Comparison of ENCODE assay signal across 12 cellular contexts in genomic region chr4:76459291-76459723, GRCh38. TPM values are rescaled to one million over a fixed set of nuclear protein-coding genes. Genes with fewer than 3 reads are reported as not detected.
DNase-seq lines count a peak whose midpoint lies in the region; ATAC-seq and TF ChIP-seq lines count a peak whose summit lies in the region.
"Had no signal": no experiment of that assay in that cellular context is flagged by ENCODE, and none has a peak within 500 bp of the region (broad histone marks: within the 10 kb centered on the region; RNA-seq: fewer than 3 reads in every experiment).

No MANE protein-coding gene starts in this region.

- no peak for ATAC-seq in HG03565 (IDR thresholded peaks at IDR 0.05; ENCODE audit: unreplicated experiment)
- ATAC-seq in PC-3: no peak
- ATAC-seq: activated T-helper 17 cell treated with anti-CD3 and anti-CD28 coated beads, Interleukin-2, amount 50 U/mL, for 72 hours had no signal

- no peaks in the 10 kb centered on the region for H4K20me1 ChIP-seq in PC-3 (ENCODE audit: low read length)

- peaks cover 2% of the 10 kb centered on the region for H3K36me3 ChIP-seq in NT2/D1 (ENCODE audit: insufficient read depth, insufficient read length, low read length)
- no peaks in the 10 kb centered on the region for H3K36me3 ChIP-seq in PC-3 (ENCODE audit: low read depth, low read length)

- H3F3A ChIP-seq in PC-3 (ENCODE audit: low read length, unreplicated experiment): no peaks in the 10 kb centered on the region

- intact Hi-C loops in PC-3 (cut with micrococcal nuclease): no loop called here

- no peaks in the 10 kb centered on the region for H3K9me2 ChIP-seq in PC-3 (replicated peaks; ENCODE audit: low read length)

- H3K4me1 ChIP-seq in NT2/D1 (ENCODE audit: insufficient read depth, insufficient read length) (peaks cover 2% of the 10 kb centered on the region), PC-3 (ENCODE audit: insufficient read depth, low read length) (no peaks in the 10 kb centered on the region)

- CTCF ChIA-PET in PC-3 (lab: Charles Lee): no interaction called here

- no peaks in the 10 kb centered on the region for H3K79me2 ChIP-seq in PC-3 (ENCODE audit: low read length)

- BruUV-seq in PC-3 (replicated peaks; lab: Mats Ljungman, UMichigan): no TSS peak

- TF ChIP-seq CTCF in PC-3 (conservative IDR thresholded peaks at IDR 0.05; ENCODE audit: low read depth, low read length): no peak

- POLR2A ChIA-PET in PC-3 (lab: Charles Lee; ENCODE audit: unreplicated experiment): no interaction called here

- peaks cover 22% of the 10 kb centered on the region for H3K9me3 ChIP-seq in NT2/D1 (ENCODE audit: insufficient read depth, low read length)
- no peaks in the 10 kb centered on the region for H3K9me3 ChIP-seq in PC-3 (ENCODE audit: low read length)

- H3K4me2 ChIP-seq in PC-3 (ENCODE audit: low read length): no peak overlapping the region

- no peaks in the 10 kb centered on the region for H3K27me3 ChIP-seq in NT2/D1 (ENCODE audit: insufficient read depth, insufficient read length)
- no peaks in the 10 kb centered on the region for H3K27me3 ChIP-seq in PC-3 (ENCODE audit: low read length)

- H3K4me3 ChIP-seq in NT2/D1 (ENCODE audit: insufficient read length, low read depth) (no peak overlapping the region), PC-3 (ENCODE audit: low read length) (no peak overlapping the region)

- DNase-seq in A172 (ENCODE audit: low spot score): peak; percentile 75
- peak; percentile 90 for DNase-seq in NT2/D1 (ENCODE audit: low read depth, low spot score)
- DNase-seq in epidermal melanocyte (ENCODE audit: insufficient read length, low spot score): peak; percentile 27
- DNase-seq in medulla oblongata (ENCODE audit: extremely low spot score): peak; percentile 23
- DNase-seq in PC-3: no peak
- no peak for DNase-seq in NCI-H2029 (lab: John Stamatoyannopoulos, UW)
- no peak for DNase-seq in NCI-H748 treated with DMSO at 0.1 percent for 48 hours (lab: John Stamatoyannopoulos, UW)
- DNase-seq: NCI-H2081; stimulated activated CD4-positive, alpha-beta T cell treated with anti-CD3 and anti-CD28 coated beads, Interleukin-4, amount 100 ng/mL, for 4 hours had no signal

- no peak overlapping the region for H3K27ac ChIP-seq in PC-3 (ENCODE audit: low read length)

- no peak overlapping the region for H2AFZ ChIP-seq in PC-3 (ENCODE audit: low read length)

- H3K9ac ChIP-seq in NT2/D1 (ENCODE audit: insufficient read length, low read depth) (peak overlapping the region; percentile 71), PC-3 (ENCODE audit: low read length) (no peak overlapping the region)

RNA-seq across cellular contexts. Expression of gene SHROOM3, which starts 24.3 kb away (rescaled TPM):
- 13.2 and 19.0 TPM in 2 replicates for total RNA-seq in A172 (2014; rRNA removed; shearing (Covaris generic))
- total RNA-seq in PC-3 (2014; rRNA removed): 27.8 and 28.7 TPM in 2 replicates
- total RNA-seq: activated T-helper 17 cell treated with anti-CD3 and anti-CD28 coated beads, Interleukin-2, amount 50 U/mL, for 72 hours had no signal

RNA-seq across cellular contexts. Expression of gene CCDC158, which starts 38.4 kb away (rescaled TPM):
- not detected in 2 replicates for total RNA-seq in A172 (2014; rRNA removed; shearing (Covaris generic))
- total RNA-seq in PC-3 (2014; rRNA removed): not detected in 2 replicates
- total RNA-seq: activated T-helper 17 cell treated with anti-CD3 and anti-CD28 coated beads, Interleukin-2, amount 50 U/mL, for 72 hours; T-helper 1 cell treated with Interleukin-12 subunit alpha and Interleukin-12 subunit beta and Interleukin-4 antibody, amounts not matched to agents 30 ng/mL and 1 ng/mL, for 36 hours had no signal

Comparison
In these comparisons a context has a peak if more than half of its experiments do, and no peak if none do; other contexts are left out.
1. DNase-seq: peak in A172 (single experiment), NT2/D1 (single experiment), epidermal melanocyte (single experiment) and medulla oblongata (single experiment); none in PC-3 (single experiment), NCI-H2029 (single experiment) and NCI-H748 treated with DMSO at 0.1 percent for 48 hours (single experiment).